Comparison of ENCODE assay signal across 1 cellular context in the genomic region with DNA sequence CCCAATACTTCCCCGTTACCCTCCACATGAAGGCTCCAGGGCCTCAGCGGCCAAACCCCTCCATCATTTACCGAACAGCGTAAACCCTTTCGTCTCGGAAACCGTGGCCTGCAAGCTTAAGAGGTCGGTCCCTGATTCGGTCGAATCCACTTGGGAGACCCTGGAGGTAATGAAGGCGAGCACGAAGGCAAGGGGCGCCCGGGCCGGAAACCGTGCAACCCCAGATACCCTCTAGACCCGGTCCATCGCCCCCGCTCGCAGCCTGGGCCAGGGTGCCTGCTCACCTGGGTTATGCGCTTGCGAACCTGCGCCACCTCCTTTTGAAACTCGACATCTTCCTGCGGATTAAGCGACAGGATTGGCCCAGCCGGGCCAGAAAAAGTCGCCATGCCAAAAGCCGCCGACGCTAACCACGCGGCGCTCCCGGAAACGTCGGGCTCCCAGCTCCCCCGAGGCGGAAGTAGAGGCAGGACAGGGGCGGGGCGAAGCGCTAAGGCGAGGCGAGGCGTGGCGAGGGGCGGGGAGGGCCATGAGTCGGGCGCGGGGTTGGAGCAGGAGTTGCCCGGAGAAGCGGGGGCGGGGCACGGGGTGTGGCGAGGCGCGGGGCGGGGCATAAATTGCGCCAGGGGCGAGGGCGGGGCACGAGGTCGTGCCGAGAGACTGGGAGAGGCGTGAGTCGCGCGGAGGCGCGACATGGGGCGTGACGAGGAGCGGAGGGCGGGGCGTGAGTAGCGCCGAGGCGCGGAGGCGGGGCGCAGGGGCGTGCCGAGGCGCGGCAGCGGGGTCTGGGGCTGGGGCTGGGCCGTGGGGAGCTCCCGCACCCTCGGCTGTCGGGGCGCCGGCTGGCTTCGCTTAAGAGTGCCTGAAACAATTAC.
A peak's percentile ranks its signal among the peaks of the same experiment; 100 is the strongest.
TF ChIP-seq lines count a peak whose summit lies in the region.

A gene (minus strand): TSS at position 414 of the 875 bp plus-strand sequence. CDS start 25 bp downstream, at position 389.

TF ChIP-seq in HepG2, 621 proteins besides CTCF, POLR2A, EP300 and RAD21 (continued from another document):
- TF ChIP-seq, protein P1, sequence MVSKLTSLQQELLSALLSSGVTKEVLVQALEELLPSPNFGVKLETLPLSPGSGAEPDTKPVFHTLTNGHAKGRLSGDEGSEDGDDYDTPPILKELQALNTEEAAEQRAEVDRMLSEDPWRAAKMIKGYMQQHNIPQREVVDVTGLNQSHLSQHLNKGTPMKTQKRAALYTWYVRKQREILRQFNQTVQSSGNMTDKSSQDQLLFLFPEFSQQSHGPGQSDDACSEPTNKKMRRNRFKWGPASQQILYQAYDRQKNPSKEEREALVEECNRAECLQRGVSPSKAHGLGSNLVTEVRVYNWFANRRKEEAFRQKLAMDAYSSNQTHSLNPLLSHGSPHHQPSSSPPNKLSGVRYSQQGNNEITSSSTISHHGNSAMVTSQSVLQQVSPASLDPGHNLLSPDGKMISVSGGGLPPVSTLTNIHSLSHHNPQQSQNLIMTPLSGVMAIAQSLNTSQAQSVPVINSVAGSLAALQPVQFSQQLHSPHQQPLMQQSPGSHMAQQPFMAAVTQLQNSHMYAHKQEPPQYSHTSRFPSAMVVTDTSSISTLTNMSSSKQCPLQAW (CRISPR knock-in tag; IDR thresholded peaks at IDR 0.05): peak; percentile 94
- TF ChIP-seq FOXM1 (CRISPR knock-in tag; IDR thresholded peaks at IDR 0.05): no peak
- TF ChIP-seq ZNF572 (CRISPR knock-in tag; IDR thresholded peaks at IDR 0.05): peak; percentile 84; the same call in 1 of the 2 replicates
- TF ChIP-seq, protein P2, sequence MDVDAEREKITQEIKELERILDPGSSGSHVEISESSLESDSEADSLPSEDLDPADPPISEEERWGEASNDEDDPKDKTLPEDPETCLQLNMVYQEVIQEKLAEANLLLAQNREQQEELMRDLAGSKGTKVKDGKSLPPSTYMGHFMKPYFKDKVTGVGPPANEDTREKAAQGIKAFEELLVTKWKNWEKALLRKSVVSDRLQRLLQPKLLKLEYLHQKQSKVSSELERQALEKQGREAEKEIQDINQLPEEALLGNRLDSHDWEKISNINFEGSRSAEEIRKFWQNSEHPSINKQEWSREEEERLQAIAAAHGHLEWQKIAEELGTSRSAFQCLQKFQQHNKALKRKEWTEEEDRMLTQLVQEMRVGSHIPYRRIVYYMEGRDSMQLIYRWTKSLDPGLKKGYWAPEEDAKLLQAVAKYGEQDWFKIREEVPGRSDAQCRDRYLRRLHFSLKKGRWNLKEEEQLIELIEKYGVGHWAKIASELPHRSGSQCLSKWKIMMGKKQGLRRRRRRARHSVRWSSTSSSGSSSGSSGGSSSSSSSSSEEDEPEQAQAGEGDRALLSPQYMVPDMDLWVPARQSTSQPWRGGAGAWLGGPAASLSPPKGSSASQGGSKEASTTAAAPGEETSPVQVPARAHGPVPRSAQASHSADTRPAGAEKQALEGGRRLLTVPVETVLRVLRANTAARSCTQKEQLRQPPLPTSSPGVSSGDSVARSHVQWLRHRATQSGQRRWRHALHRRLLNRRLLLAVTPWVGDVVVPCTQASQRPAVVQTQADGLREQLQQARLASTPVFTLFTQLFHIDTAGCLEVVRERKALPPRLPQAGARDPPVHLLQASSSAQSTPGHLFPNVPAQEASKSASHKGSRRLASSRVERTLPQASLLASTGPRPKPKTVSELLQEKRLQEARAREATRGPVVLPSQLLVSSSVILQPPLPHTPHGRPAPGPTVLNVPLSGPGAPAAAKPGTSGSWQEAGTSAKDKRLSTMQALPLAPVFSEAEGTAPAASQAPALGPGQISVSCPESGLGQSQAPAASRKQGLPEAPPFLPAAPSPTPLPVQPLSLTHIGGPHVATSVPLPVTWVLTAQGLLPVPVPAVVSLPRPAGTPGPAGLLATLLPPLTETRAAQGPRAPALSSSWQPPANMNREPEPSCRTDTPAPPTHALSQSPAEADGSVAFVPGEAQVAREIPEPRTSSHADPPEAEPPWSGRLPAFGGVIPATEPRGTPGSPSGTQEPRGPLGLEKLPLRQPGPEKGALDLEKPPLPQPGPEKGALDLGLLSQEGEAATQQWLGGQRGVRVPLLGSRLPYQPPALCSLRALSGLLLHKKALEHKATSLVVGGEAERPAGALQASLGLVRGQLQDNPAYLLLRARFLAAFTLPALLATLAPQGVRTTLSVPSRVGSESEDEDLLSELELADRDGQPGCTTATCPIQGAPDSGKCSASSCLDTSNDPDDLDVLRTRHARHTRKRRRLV (CRISPR knock-in tag; IDR thresholded peaks at IDR 0.05): peak; percentile 90; the same call in 1 of the 2 replicates
- TF ChIP-seq, protein P3, sequence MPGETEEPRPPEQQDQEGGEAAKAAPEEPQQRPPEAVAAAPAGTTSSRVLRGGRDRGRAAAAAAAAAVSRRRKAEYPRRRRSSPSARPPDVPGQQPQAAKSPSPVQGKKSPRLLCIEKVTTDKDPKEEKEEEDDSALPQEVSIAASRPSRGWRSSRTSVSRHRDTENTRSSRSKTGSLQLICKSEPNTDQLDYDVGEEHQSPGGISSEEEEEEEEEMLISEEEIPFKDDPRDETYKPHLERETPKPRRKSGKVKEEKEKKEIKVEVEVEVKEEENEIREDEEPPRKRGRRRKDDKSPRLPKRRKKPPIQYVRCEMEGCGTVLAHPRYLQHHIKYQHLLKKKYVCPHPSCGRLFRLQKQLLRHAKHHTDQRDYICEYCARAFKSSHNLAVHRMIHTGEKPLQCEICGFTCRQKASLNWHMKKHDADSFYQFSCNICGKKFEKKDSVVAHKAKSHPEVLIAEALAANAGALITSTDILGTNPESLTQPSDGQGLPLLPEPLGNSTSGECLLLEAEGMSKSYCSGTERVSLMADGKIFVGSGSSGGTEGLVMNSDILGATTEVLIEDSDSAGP (CRISPR knock-in tag; IDR thresholded peaks at IDR 0.05; ENCODE audit: borderline replicate concordance): peak; percentile 76; the same call in 1 of the 2 replicates
- no peak; the same call in none of the 2 replicates for TF ChIP-seq ZNF589 (CRISPR knock-in tag; conservative IDR thresholded peaks at IDR 0.05)
- peak; percentile 79; the same call in 1 of the 2 replicates for TF ChIP-seq ELF4 (CRISPR knock-in tag; IDR thresholded peaks at IDR 0.05; ENCODE audit: borderline replicate concordance)
- TF ChIP-seq, protein P4, sequence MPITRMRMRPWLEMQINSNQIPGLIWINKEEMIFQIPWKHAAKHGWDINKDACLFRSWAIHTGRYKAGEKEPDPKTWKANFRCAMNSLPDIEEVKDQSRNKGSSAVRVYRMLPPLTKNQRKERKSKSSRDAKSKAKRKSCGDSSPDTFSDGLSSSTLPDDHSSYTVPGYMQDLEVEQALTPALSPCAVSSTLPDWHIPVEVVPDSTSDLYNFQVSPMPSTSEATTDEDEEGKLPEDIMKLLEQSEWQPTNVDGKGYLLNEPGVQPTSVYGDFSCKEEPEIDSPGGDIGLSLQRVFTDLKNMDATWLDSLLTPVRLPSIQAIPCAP (CRISPR knock-in tag; IDR thresholded peaks at IDR 0.05; ENCODE audit: low read depth): 0 out of 2 replicates have a peak, but pooled peaks have one; percentile 35
- TF ChIP-seq ZFP62 (CRISPR knock-in tag; IDR thresholded peaks at IDR 0.05): no peak
- TF ChIP-seq, protein P5, sequence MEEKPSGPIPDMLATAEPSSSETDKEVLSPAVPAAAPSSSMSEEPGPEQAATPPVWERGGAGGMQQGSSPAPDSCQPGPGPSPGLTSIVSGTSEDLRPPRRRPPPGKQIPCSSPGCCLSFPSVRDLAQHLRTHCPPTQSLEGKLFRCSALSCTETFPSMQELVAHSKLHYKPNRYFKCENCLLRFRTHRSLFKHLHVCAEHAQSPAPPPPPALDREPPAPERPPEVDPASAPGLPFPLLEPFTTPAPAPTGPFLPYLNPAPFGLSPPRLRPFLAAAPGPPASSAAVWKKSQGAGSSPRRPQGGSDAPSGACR (CRISPR knock-in tag; IDR thresholded peaks at IDR 0.05): peak; percentile 83
- TF ChIP-seq, protein P6, sequence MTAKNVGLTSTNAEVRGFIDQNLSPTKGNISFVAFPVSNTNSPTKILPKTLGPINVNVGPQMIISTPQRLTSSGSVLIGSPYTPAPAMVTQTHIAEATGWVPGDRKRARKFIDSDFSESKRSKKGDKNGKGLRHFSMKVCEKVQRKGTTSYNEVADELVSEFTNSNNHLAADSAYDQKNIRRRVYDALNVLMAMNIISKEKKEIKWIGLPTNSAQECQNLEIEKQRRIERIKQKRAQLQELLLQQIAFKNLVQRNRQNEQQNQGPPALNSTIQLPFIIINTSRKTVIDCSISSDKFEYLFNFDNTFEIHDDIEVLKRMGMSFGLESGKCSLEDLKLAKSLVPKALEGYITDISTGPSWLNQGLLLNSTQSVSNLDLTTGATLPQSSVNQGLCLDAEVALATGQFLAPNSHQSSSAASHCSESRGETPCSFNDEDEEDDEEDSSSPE (CRISPR knock-in tag; IDR thresholded peaks at IDR 0.05): peak; percentile 48; the same call in 1 of the 2 replicates
- TF ChIP-seq KAT8 (CRISPR knock-in tag; IDR thresholded peaks at IDR 0.05): peak; percentile 93
- TF ChIP-seq, protein P7, sequence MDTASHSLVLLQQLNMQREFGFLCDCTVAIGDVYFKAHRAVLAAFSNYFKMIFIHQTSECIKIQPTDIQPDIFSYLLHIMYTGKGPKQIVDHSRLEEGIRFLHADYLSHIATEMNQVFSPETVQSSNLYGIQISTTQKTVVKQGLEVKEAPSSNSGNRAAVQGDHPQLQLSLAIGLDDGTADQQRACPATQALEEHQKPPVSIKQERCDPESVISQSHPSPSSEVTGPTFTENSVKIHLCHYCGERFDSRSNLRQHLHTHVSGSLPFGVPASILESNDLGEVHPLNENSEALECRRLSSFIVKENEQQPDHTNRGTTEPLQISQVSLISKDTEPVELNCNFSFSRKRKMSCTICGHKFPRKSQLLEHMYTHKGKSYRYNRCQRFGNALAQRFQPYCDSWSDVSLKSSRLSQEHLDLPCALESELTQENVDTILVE (CRISPR knock-in tag; IDR thresholded peaks at IDR 0.05): 0 out of 2 replicates have a peak, but pooled peaks have one; percentile 61
- TF ChIP-seq ZFP1 (CRISPR knock-in tag; IDR thresholded peaks at IDR 0.05): no peak
- peak; percentile 52 for TF ChIP-seq MAZ (IDR thresholded peaks at IDR 0.05; ENCODE audit: borderline replicate concordance, low read depth, low read length)
- peak; percentile 87 for TF ChIP-seq MAZ (CRISPR knock-in tag; IDR thresholded peaks at IDR 0.05; ENCODE audit: low read depth)
- TF ChIP-seq, protein P8, sequence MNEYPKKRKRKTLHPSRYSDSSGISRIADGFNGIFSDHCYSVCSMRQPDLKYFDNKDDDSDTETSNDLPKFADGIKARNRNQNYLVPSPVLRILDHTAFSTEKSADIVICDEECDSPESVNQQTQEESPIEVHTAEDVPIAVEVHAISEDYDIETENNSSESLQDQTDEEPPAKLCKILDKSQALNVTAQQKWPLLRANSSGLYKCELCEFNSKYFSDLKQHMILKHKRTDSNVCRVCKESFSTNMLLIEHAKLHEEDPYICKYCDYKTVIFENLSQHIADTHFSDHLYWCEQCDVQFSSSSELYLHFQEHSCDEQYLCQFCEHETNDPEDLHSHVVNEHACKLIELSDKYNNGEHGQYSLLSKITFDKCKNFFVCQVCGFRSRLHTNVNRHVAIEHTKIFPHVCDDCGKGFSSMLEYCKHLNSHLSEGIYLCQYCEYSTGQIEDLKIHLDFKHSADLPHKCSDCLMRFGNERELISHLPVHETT (CRISPR knock-in tag; conservative IDR thresholded peaks at IDR 0.05): 0 out of 2 replicates have a peak, but pooled peaks have one; percentile 39
- TF ChIP-seq SP4 (CRISPR knock-in tag; IDR thresholded peaks at IDR 0.05): peak; percentile 85
- 0 out of 2 replicates have a peak, but pooled peaks have one; percentile 1 for TF ChIP-seq ATF1 (CRISPR knock-in tag; IDR thresholded peaks at IDR 0.05)
- TF ChIP-seq, protein P9, sequence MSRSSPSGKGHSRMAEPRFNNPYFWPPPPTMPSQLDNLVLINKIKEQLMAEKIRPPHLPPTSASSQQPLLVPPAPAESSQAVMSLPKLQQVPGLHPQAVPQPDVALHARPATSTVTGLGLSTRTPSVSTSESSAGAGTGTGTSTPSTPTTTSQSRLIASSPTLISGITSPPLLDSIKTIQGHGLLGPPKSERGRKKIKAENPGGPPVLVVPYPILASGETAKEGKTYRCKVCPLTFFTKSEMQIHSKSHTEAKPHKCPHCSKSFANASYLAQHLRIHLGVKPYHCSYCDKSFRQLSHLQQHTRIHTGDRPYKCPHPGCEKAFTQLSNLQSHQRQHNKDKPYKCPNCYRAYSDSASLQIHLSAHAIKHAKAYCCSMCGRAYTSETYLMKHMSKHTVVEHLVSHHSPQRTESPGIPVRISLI (CRISPR knock-in tag; IDR thresholded peaks at IDR 0.05; ENCODE audit: borderline replicate concordance): peak; percentile 46; the same call in 1 of the 2 replicates
- 0 out of 2 replicates have a peak, but pooled peaks have one; percentile 49 for TF ChIP-seq ZBTB42 (CRISPR knock-in tag; IDR thresholded peaks at IDR 0.05)
- TF ChIP-seq AGO1 (IDR thresholded peaks at IDR 0.05; ENCODE audit: low read depth, low read length, poor library complexity, severe bottlenecking): peak; percentile 67
- TF ChIP-seq ZNF598 (CRISPR knock-in tag; IDR thresholded peaks at IDR 0.05; ENCODE audit: borderline replicate concordance): peak; percentile 95; the same call in 1 of the 2 replicates
- TF ChIP-seq DNMT3B (CRISPR knock-in tag; conservative IDR thresholded peaks at IDR 0.05): 0 out of 2 replicates have a peak, but pooled peaks have one; percentile 53
- TF ChIP-seq ZNF205 (CRISPR knock-in tag; IDR thresholded peaks at IDR 0.05): peak; percentile 82; the same call in 1 of the 2 replicates
- TF ChIP-seq TGIF2 (CRISPR knock-in tag; IDR thresholded peaks at IDR 0.05): peak; percentile 49; the same call in 1 of the 2 replicates
- peak; percentile 40; the same call in 1 of the 2 replicates for TF ChIP-seq HES4 (CRISPR knock-in tag; IDR thresholded peaks at IDR 0.05; ENCODE audit: borderline replicate concordance)
- peak; percentile 93 for TF ChIP-seq NKX3-1 (CRISPR knock-in tag; IDR thresholded peaks at IDR 0.05)
